Comparison of ENCODE assay signal across 27 cellular contexts in the genomic region with DNA sequence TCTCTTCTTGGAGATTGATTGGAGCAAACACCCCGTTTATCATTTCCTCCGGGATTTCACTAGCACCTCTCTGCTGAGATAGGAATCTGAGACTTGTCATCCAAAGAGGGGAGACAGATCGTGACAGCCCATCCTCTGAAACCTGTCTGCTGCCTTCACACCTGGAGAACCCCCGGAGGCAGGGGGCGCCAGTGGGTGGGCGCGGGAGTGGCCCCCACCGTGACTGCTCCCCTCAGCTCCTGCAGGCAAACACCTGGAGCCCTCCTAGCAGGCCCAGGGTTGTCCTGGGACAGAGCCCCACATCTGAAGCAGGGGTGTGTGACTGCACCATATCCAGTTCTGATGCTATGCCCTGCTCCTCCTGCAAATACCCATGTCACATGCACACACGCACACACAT.
"Had no signal": no experiment of that assay in that cellular context is flagged by ENCODE, and none has a peak within 500 bp of the region (broad histone marks: within the 10 kb centered on the region; RNA-seq: fewer than 3 reads in every experiment).

No MANE protein-coding gene starts in this region.

- H3K4me1 ChIP-seq: ascending aorta, body of pancreas had no signal

- H3K27ac Mint-ChIP-seq: activated B cell treated with CpG ODN at 0.5 μM for 24 hours; activated CD4-positive, alpha-beta memory T cell treated with anti-CD3 and anti-CD28 coated beads for 36 hours; activated CD4-positive, alpha-beta T cell treated with anti-CD3 and anti-CD28 coated beads, Interleukin-2, amount 10 ng/mL, durations not matched to agents 24 days and 14 days; activated naive CD4-positive, alpha-beta T cell treated with anti-CD3 and anti-CD28 coated beads, Interleukin-2, amount 50 U/mL, for 72 hours; activated naive CD8-positive, alpha-beta T cell treated with anti-CD3 and anti-CD28 coated beads, Interleukin-2, amount 50 U/mL, for 24 hours; T-helper 1 cell treated with Interleukin-12 subunit alpha and Interleukin-12 subunit beta and Interleukin-4 antibody, amounts not matched to agents 30 μg/mL and 1 μg/mL, for 36 hours had no signal

- H3K27ac ChIP-seq: ascending aorta, body of pancreas, KMS-11 had no signal

- H3K4me3 Mint-ChIP-seq: activated B cell treated with CpG ODN at 0.5 μM for 24 hours; activated CD4-positive, alpha-beta memory T cell treated with anti-CD3 and anti-CD28 coated beads for 36 hours; activated CD4-positive, alpha-beta T cell treated with anti-CD3 and anti-CD28 coated beads, Interleukin-2, amount 10 ng/mL, durations not matched to agents 24 days and 14 days; activated naive CD8-positive, alpha-beta T cell treated with anti-CD3 and anti-CD28 coated beads, Interleukin-2, amount 50 U/mL, for 24 hours; activated T-cell treated with anti-CD3 and anti-CD28 coated beads, Interleukin-2, amount 50 U/mL, for 4 hours; T-helper 1 cell treated with Interleukin-12 subunit alpha and Interleukin-12 subunit beta and Interleukin-4 antibody, amounts not matched to agents 30 μg/mL and 1 μg/mL, for 36 hours had no signal

- H3K4me2 ChIP-seq: KMS-11 had no signal

- H3K9me3 ChIP-seq: ascending aorta had no signal

- H3K9ac ChIP-seq: KMS-11 had no signal

- DNase-seq: activated B cell treated with CpG ODN at 0.5 μM for 24 hours; activated CD4-positive, alpha-beta memory T cell treated with anti-CD3 and anti-CD28 coated beads for 36 hours; activated CD4-positive, alpha-beta T cell treated with anti-CD3 and anti-CD28 coated beads for 1 hour; activated CD4-positive, alpha-beta T cell treated with anti-CD3 and anti-CD28 coated beads, Interleukin-2, amount 10 ng/mL, durations not matched to agents 24 days and 14 days; activated CD8-positive, alpha-beta memory T cell treated with anti-CD3 and anti-CD28 coated beads for 24 hours; activated effector memory CD4-positive, alpha-beta T cell treated with anti-CD3 and anti-CD28 coated beads, Interleukin-2, amount 50 U/mL, for 16 hours; activated naive CD4-positive, alpha-beta T cell treated with Interleukin-2 at 50 U/mL for 16 hours; activated naive CD8-positive, alpha-beta T cell treated with anti-CD3 and anti-CD28 coated beads, Interleukin-2, amount 50 U/mL, for 24 hours; activated T-cell treated with anti-CD3 and anti-CD28 coated beads, Interleukin-2, amount 50 U/mL, for 4 hours; amniotic stem cell; body of pancreas; central memory CD4-positive, alpha-beta T cell; MV-4-11; NCI-H1092 treated with DMSO at 0.1 percent for 48 hours; NCI-H1417 treated with DMSO at 0.1 percent for 48 hours; NCI-H1694; NCI-H2029; NCI-H510A treated with DMSO at 0.1 percent for 48 hours; NCI-H69; PC-3; SHP77 treated with DMSO at 0.1 percent for 48 hours had no signal

- H3K36me3 Mint-ChIP-seq: activated CD4-positive, alpha-beta memory T cell treated with anti-CD3 and anti-CD28 coated beads for 36 hours; activated naive CD4-positive, alpha-beta T cell treated with anti-CD3 and anti-CD28 coated beads, Interleukin-2, amount 50 U/mL, for 72 hours had no signal

- H3K4me3 ChIP-seq: ascending aorta, body of pancreas had no signal

- H3K27me3 ChIP-seq: ascending aorta, body of pancreas had no signal

- H3K4me1 Mint-ChIP-seq: activated B cell treated with CpG ODN at 0.5 μM for 24 hours; activated naive CD8-positive, alpha-beta T cell treated with anti-CD3 and anti-CD28 coated beads, Interleukin-2, amount 50 U/mL, for 24 hours had no signal

- FAIRE-seq: bronchial epithelial cell, RCC 7860 had no signal

- H3K36me3 ChIP-seq: ascending aorta had no signal

- H3K9me3 Mint-ChIP-seq: activated CD4-positive, alpha-beta T cell treated with anti-CD3 and anti-CD28 coated beads, Interleukin-2, amount 10 ng/mL, durations not matched to agents 24 days and 14 days; activated naive CD4-positive, alpha-beta T cell treated with anti-CD3 and anti-CD28 coated beads, Interleukin-2, amount 50 U/mL, for 72 hours; activated naive CD8-positive, alpha-beta T cell treated with anti-CD3 and anti-CD28 coated beads, Interleukin-2, amount 50 U/mL, for 24 hours; activated T-cell treated with anti-CD3 and anti-CD28 coated beads, Interleukin-2, amount 50 U/mL, for 4 hours; T-helper 1 cell treated with Interleukin-12 subunit alpha and Interleukin-12 subunit beta and Interleukin-4 antibody, amounts not matched to agents 30 μg/mL and 1 μg/mL, for 36 hours had no signal
